In the genomic region with DNA sequence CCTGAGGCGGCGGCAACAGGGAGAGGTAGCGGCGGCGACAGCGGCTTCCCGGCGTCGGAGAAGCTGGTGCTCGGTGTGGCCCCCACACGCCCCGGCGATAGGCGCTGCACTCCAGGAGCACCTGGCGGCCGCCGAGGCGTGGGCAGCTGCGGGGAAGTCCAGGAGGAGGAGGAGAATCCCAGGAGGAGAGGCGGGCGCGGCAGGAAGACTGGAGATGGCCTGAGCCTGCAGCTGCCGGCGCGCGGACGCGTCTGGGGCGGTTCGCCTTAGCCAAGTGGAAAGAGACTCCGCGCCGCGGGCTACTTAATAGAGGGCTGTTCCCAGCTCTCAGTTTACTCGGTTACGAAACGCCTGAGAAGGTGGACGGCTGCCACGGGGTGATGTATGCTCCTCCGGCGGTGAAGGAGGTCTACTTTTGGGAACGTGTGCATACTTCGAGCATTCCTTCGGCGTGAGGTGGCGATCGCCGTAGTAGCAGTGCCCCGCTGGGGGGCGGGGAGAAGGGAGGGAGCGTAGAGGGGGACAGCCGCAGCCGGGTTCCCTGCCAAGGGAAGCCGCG, we compare ENCODE assay signal across 8 cellular contexts. TPM values are rescaled to one million over a fixed set of nuclear protein-coding genes. Genes with fewer than 3 reads are reported as not detected.
DNase-seq lines count a peak whose midpoint lies in the region; ATAC-seq and TF ChIP-seq lines count a peak whose summit lies in the region.

COL12A1 (minus strand) TSS at position 278 of the 559 bp plus-strand sequence. CDS start 3,261 bp downstream, outside the sequence.

- H3K9me3 Mint-ChIP-seq in activated naive CD8-positive, alpha-beta T cell treated with anti-CD3 and anti-CD28 coated beads for 36 hours = no peaks in the 10 kb centered on the region
- H3K9me3 Mint-ChIP-seq in osteocyte (ENCODE audit: unreplicated experiment) = no peaks in the 10 kb centered on the region

- H3K4me3 Mint-ChIP-seq in activated naive CD8-positive, alpha-beta T cell treated with anti-CD3 and anti-CD28 coated beads for 36 hours = peak within 1 kb of the TSS; percentile 58
- H3K4me3 Mint-ChIP-seq in osteocyte (ENCODE audit: unreplicated experiment) = peak within 1 kb of the TSS; percentile 100

- peak; percentile 68 for ATAC-seq in Right ventricle myocardium superior (ENCODE audit: poor library complexity)

- intact Hi-C loops in Right ventricle myocardium superior (cut with DNase I) = loop anchor here (5.0 kb wide), 1 partner anchor 1239 kb away; no protein-coding TSS in a partner anchor

- peaks cover 93% of the 10 kb centered on the region for H3K27me3 Mint-ChIP-seq in activated naive CD8-positive, alpha-beta T cell treated with anti-CD3 and anti-CD28 coated beads for 36 hours
- no peaks in the 10 kb centered on the region for H3K27me3 Mint-ChIP-seq in osteocyte (ENCODE audit: unreplicated experiment)

- no peaks in the 10 kb centered on the region for H3K36me3 Mint-ChIP-seq in activated naive CD8-positive, alpha-beta T cell treated with anti-CD3 and anti-CD28 coated beads for 36 hours
- H3K36me3 Mint-ChIP-seq in osteocyte (ENCODE audit: unreplicated experiment) = peaks cover 19% of the 10 kb centered on the region

- 0 out of 2 replicates have a peak, but pooled peaks have one; percentile 8 for TF ChIP-seq CTCF in LNCaP clone FGC (IDR thresholded peaks at IDR 0.05; ENCODE audit: control insufficient read depth, extremely low read depth, insufficient read depth)
- no peak for TF ChIP-seq CTCF in osteocyte (IDR thresholded peaks at IDR 0.05)

- DNase-seq in EL (peak; percentile 100), LNCaP clone FGC (ENCODE audit: low read depth) (no peak), Right ventricle myocardium superior (peak; percentile 95), osteocyte (ENCODE audit: extremely low spot score, unreplicated experiment) (peak; percentile 97), NAMALWA (ENCODE audit: low spot score) (no peak), C1 segment of cervical spinal cord (lab: John Stamatoyannopoulos, UW) (no peak), NCI-H446 (lab: John Stamatoyannopoulos, UW) (no peak)
- DNase-seq in activated naive CD8-positive, alpha-beta T cell treated with anti-CD3 and anti-CD28 coated beads for 36 hours = no peak

- H3K4me3 ChIP-seq in LNCaP clone FGC (ENCODE audit: low read depth, low read length) = peak within 1 kb of the TSS; percentile 34

- peaks cover 53% of the 10 kb centered on the region for H3K4me1 Mint-ChIP-seq in activated naive CD8-positive, alpha-beta T cell treated with anti-CD3 and anti-CD28 coated beads for 36 hours
- H3K4me1 Mint-ChIP-seq in osteocyte (ENCODE audit: unreplicated experiment) = peaks cover 57% of the 10 kb centered on the region

- H3K27ac Mint-ChIP-seq in activated naive CD8-positive, alpha-beta T cell treated with anti-CD3 and anti-CD28 coated beads for 36 hours = no peak within 1 kb of the TSS
- H3K27ac Mint-ChIP-seq in osteocyte (ENCODE audit: unreplicated experiment) = peak within 1 kb of the TSS; percentile 98

RNA-seq across cellular contexts. Expression of gene COL12A1, which starts in this region (rescaled TPM):
- total RNA-seq in activated naive CD8-positive, alpha-beta T cell treated with anti-CD3 and anti-CD28 coated beads for 36 hours = under 1 TPM in 1 of 2 experiments, not detected in 1; 0.16 TPM
- 10.7 TPM for total RNA-seq in Right ventricle myocardium superior
- total RNA-seq in osteocyte = 2,335 and 2,423 TPM in 2 replicates

Comparison
In these comparisons a context has a peak if more than half of its experiments do, and no peak if none do; other contexts are left out.
1. RNA of gene COL12A1 (total RNA-seq): 2,335 to 2,423 TPM in osteocyte; 10.7 TPM in Right ventricle myocardium superior (single experiment) and 0.16 TPM in activated naive CD8-positive, alpha-beta T cell treated with anti-CD3 and anti-CD28 coated beads for 36 hours; every median in the first group is over 100 times any median in the second.
2. DNase-seq: peak in EL (single experiment), Right ventricle myocardium superior (single experiment) and osteocyte (single experiment); none in LNCaP clone FGC (single experiment), activated naive CD8-positive, alpha-beta T cell treated with anti-CD3 and anti-CD28 coated beads for 36 hours (single experiment), NAMALWA (single experiment), C1 segment of cervical spinal cord (0 of 14) and NCI-H446 (0 of 2).